8 cellular contexts compared by ENCODE assay signal in genomic region chrX:150365953-150366911, GRCh38. TPM values are rescaled to one million over a fixed set of nuclear protein-coding genes. Genes with fewer than 3 reads are reported as not detected.
DNase-seq lines count a peak whose midpoint lies in the region; ATAC-seq and TF ChIP-seq lines count a peak whose summit lies in the region.

No MANE protein-coding gene starts in this region.

- CTCF ChIA-PET in IMR-90 (lab: Yijun Ruan, JAX) = interaction anchor here (0.6 to 1.4 kb wide), 4 partner anchors 221 to 416 kb away, joined by 3 to 5 read pairs (median 4); no protein-coding TSS in a partner anchor

- H4K5ac ChIP-seq in IMR-90 (ENCODE audit: low read depth, low read length) = peak overlapping the region; percentile 39

- in situ Hi-C loops in IMR-90 (cut with MboI; ENCODE audit: low sequenced_read_pairs) = loop anchor here (25.0 kb wide), 2 partner anchors 346 to 404 kb away; no protein-coding TSS in a partner anchor

- peaks cover 12% of the 10 kb centered on the region for H3K27me3 Mint-ChIP-seq in activated naive CD8-positive, alpha-beta T cell treated with anti-CD3 and anti-CD28 coated beads for 36 hours

- WGBS in IMR-90 (ENCODE audit: extremely low coverage in 2 of 2, insufficient read length in 1 of 2), 2 experiments = 33% methylated on average over 3 of the region's 24 CpGs; no CpG with 5 or more reads in 1 of the 2 experiments
- WGBS in heart right ventricle, 2 donors = 4 to 5% methylated on average over 19 to 24 of the region's 24 CpGs

- H3K4me1 ChIP-seq in IMR-90 (ENCODE audit: control insufficient read depth, insufficient read depth, low read length) (no peaks in the 10 kb centered on the region), heart right ventricle (peaks cover 0 to 19% (median 8%) of the 10 kb centered on the region in 9 donors), parathyroid adenoma (no peaks in the 10 kb centered on the region)

- no TSS peak for BruUV-seq in IMR-90 (replicated peaks; lab: Mats Ljungman, UMichigan)

- no peak overlapping the region; the same call in none of the 2 replicates for H2AK5ac ChIP-seq in IMR-90 (ENCODE audit: low read depth, low read length)

- peak; percentile 13; the same call in 1 of the 2 replicates for TF ChIP-seq RAD21 in IMR-90 (IDR thresholded peaks at IDR 0.05; ENCODE audit: low read length)

- H3K79me2 ChIP-seq in parathyroid adenoma = no peaks in the 10 kb centered on the region

- H3K4me3 Mint-ChIP-seq in activated naive CD8-positive, alpha-beta T cell treated with anti-CD3 and anti-CD28 coated beads for 36 hours = peak overlapping the region; percentile 71

- H3K4me2 ChIP-seq in IMR-90 (ENCODE audit: low read depth, low read length) = peak overlapping the region; percentile 97
- H3K4me2 ChIP-seq in parathyroid adenoma (ENCODE audit: low read length) = peak overlapping the region; percentile 59

- peak; percentile 5 for ATAC-seq in IMR-90 (ENCODE audit: low read depth)
- ATAC-seq in heart right ventricle = peak in 6 of 8 donors; percentile 22 to 59 (median 42)

- DNase-seq in AG20443 (ENCODE audit: low spot score) (peak; percentile 39), IMR-90 (peak; percentile 64), heart right ventricle (peak; percentile 36 to 53), GM10266 (ENCODE audit: extremely low spot score) (no peak), SIG-M5 (lab: John Stamatoyannopoulos, UW) (no peak), hepatic stellate cell (ENCODE audit: low spot score) (no peak)
- DNase-seq in activated naive CD8-positive, alpha-beta T cell treated with anti-CD3 and anti-CD28 coated beads for 36 hours = peak; percentile 4

- peaks cover 0 to 28% of the 10 kb centered on the region in 2 experiments; a peak in 2 of 4 replicates for H3K79me1 ChIP-seq in IMR-90 (ENCODE audit: low read depth in 1 of 2, low read length in 2 of 2)

- no peaks in the 10 kb centered on the region; the same call in 1 of the 2 replicates for H4K20me1 ChIP-seq in IMR-90 (ENCODE audit: insufficient read depth, low read length)

- peak overlapping the region; percentile 54 for H3K9ac ChIP-seq in IMR-90 (ENCODE audit: low read depth, low read length)
- H3K9ac ChIP-seq in parathyroid adenoma = no peak overlapping the region

- peak overlapping the region; percentile 76 for H2BK120ac ChIP-seq in IMR-90 (ENCODE audit: low read depth, low read length)

- TF ChIP-seq POLR2A in IMR-90 (IDR thresholded peaks at IDR 0.05; ENCODE audit: low read depth, low read length) = peak; percentile 68; the same call in 1 of the 2 replicates

- H2AK9ac ChIP-seq in IMR-90 (replicated peaks; ENCODE audit: low read depth, low read length, poor library complexity) = peak overlapping the region; percentile 89

- H3K4me1 Mint-ChIP-seq in activated naive CD8-positive, alpha-beta T cell treated with anti-CD3 and anti-CD28 coated beads for 36 hours = peaks cover 18% of the 10 kb centered on the region

- peak overlapping the region; percentile 65; the same call in 1 of the 2 replicates for H4K91ac ChIP-seq in IMR-90 (ENCODE audit: insufficient read depth, low read depth, low read length)

- peak overlapping the region in 1 of 2 experiments; percentile 69; a peak in 3 of 4 replicates for H4K8ac ChIP-seq in IMR-90 (ENCODE audit: low read depth in 2 of 2, low read length in 2 of 2)

- dilution Hi-C loops in IMR-90 (cut with HindIII; ENCODE audit: low sequenced_read_pairs, unreplicated experiment) = no loop called here

- TF ChIP-seq CTCF in IMR-90 (conservative IDR thresholded peaks at IDR 0.05; ENCODE audit: low read depth, low read length) = peak; percentile 19; the same call in 1 of the 2 replicates
- peak in 1 of 9 donors; percentile 13 for TF ChIP-seq CTCF in heart right ventricle (IDR thresholded peaks at IDR 0.05)
- TF ChIP-seq CTCF in parathyroid adenoma (IDR thresholded peaks at IDR 0.05) = no peak
- no peak for TF ChIP-seq CTCF in GM10266 (IDR thresholded peaks at IDR 0.05; ENCODE audit: control insufficient read depth, insufficient read depth, low read depth, missing control alignments)

- H3K9me1 ChIP-seq in IMR-90 (ENCODE audit: insufficient read depth, low read length) = no peaks in the 10 kb centered on the region

- peak overlapping the region; percentile 87 for H2AFZ ChIP-seq in IMR-90 (replicated peaks; ENCODE audit: low read length, poor library complexity)
- H2AFZ ChIP-seq in parathyroid adenoma = peak overlapping the region; percentile 60

- POLR2A ChIA-PET in IMR-90 (lab: Charles Lee; ENCODE audit: unreplicated experiment) = no interaction called here

- H2BK5ac ChIP-seq in IMR-90 (ENCODE audit: low read depth, low read length, poor library complexity, severe bottlenecking) = peak overlapping the region; percentile 78

- peak overlapping the region; percentile 80 for H3K4ac ChIP-seq in IMR-90 (ENCODE audit: low read depth, low read length)

- H3K9me3 ChIP-seq in IMR-90 (ENCODE audit: control insufficient read depth, insufficient read depth, low read length) (no peaks in the 10 kb centered on the region), heart right ventricle (peaks cover 0 to 4% (median 0%) of the 10 kb centered on the region in 11 donors), parathyroid adenoma (ENCODE audit: control insufficient read depth, low read length) (no peaks in the 10 kb centered on the region)

- H3K27ac ChIP-seq in IMR-90 (ENCODE audit: insufficient read depth, low read length) (peak overlapping the region; percentile 92), heart right ventricle (peak overlapping the region; percentile 34 to 88 (median 82)), parathyroid adenoma (peak overlapping the region; percentile 53)

- H3K27me3 ChIP-seq in IMR-90 (ENCODE audit: control insufficient read depth, insufficient read depth, low read length) (no peaks in the 10 kb centered on the region), heart right ventricle (peaks cover 0 to 48% (median 0%) of the 10 kb centered on the region in 7 donors), parathyroid adenoma (ENCODE audit: control insufficient read depth, insufficient read depth, low read length) (no peaks in the 10 kb centered on the region)

- H3K18ac ChIP-seq in IMR-90 (ENCODE audit: low read depth, low read length) = peak overlapping the region; percentile 84

- no peak overlapping the region for H2BK15ac ChIP-seq in IMR-90 (ENCODE audit: low read depth, low read length)

- no peak overlapping the region for H3K27ac Mint-ChIP-seq in activated naive CD8-positive, alpha-beta T cell treated with anti-CD3 and anti-CD28 coated beads for 36 hours

- peak overlapping the region; percentile 83 for H3K14ac ChIP-seq in IMR-90 (replicated peaks; ENCODE audit: low read depth, low read length)

- H3K36me3 ChIP-seq in IMR-90 (ENCODE audit: control insufficient read depth, insufficient read depth, low read length) = no peaks in the 10 kb centered on the region
- no peaks in the 10 kb centered on the region for H3K36me3 ChIP-seq in heart right ventricle
- H3K36me3 ChIP-seq in parathyroid adenoma (ENCODE audit: control insufficient read depth, insufficient read depth, low read length) = no peaks in the 10 kb centered on the region

- H3K9me3 Mint-ChIP-seq in activated naive CD8-positive, alpha-beta T cell treated with anti-CD3 and anti-CD28 coated beads for 36 hours = no peaks in the 10 kb centered on the region

- intact Hi-C loops in IMR-90 (cut with micrococcal nuclease) (loop anchor here (1.0 to 10.0 kb wide), 5 partner anchors 120 to 350 kb away; partner anchors contain the start of gene MTM1), heart right ventricle (cut with DNase I) (loop anchor here in 7 of 10 donors (2.0 to 10.0 kb wide), 7 partner anchors 81 to 401 kb away; no protein-coding TSS in a partner anchor)

- peak overlapping the region; percentile 62; the same call in 1 of the 2 replicates for H3K23ac ChIP-seq in IMR-90 (ENCODE audit: low read depth, low read length)

- peaks cover 2% of the 10 kb centered on the region for H3K36me3 Mint-ChIP-seq in activated naive CD8-positive, alpha-beta T cell treated with anti-CD3 and anti-CD28 coated beads for 36 hours

- 0 out of 2 replicates have a peak overlapping the region, but pooled peaks have one; percentile 60 for H2BK20ac ChIP-seq in IMR-90 (ENCODE audit: low read depth, low read length)

- peak overlapping the region; percentile 74; the same call in 1 of the 2 replicates for H3K56ac ChIP-seq in IMR-90 (ENCODE audit: extremely low read depth, insufficient read depth, low read length)

- H3K4me3 ChIP-seq in IMR-90 (ENCODE audit: insufficient read depth, low read depth, low read length) (peak overlapping the region; percentile 83), heart right ventricle (peak overlapping the region in 9 of 10 donors; percentile 52 to 73 (median 62)), parathyroid adenoma (ENCODE audit: low read depth, low read length) (peak overlapping the region; percentile 53)

TF ChIP-seq in IMR-90, 13 proteins besides CTCF, POLR2A, EP300 and RAD21:
- TF ChIP-seq SMC3 (IDR thresholded peaks at IDR 0.05; ENCODE audit: low read depth, low read length) (0 out of 2 replicates have a peak, but pooled peaks have one; percentile 12), ELK1 (IDR thresholded peaks at IDR 0.05; ENCODE audit: borderline replicate concordance, low read depth, low read length) (no peak)

RNA-seq across cellular contexts. Expression of gene MAMLD1, which starts 3.1 kb away (rescaled TPM):
- total RNA-seq in IMR-90 (2012; rRNA removed) (1.4 TPM in 2 replicates), heart right ventricle (1 to 10 TPM; 1.2 to 4.2 (median 2.3) TPM)
- polyA plus RNA-seq in IMR-90 (2012; rRNA removed) (10.6 and 11.0 TPM in 2 replicates), heart right ventricle (1 to 10 TPM; 1.4 to 2.7 TPM)
- 4.8 and 7.3 TPM in 2 replicates for polyA plus RNA-seq in IMR-90 (2012; cell fraction: cytosol; rRNA removed)
- 34.4 and 43.8 TPM in 2 replicates for polyA plus RNA-seq in IMR-90 (2012; cell fraction: nucleus; rRNA removed; ENCODE audit: low replicate concordance)
- total RNA-seq in activated naive CD8-positive, alpha-beta T cell treated with anti-CD3 and anti-CD28 coated beads for 36 hours = under 1 TPM; 0.48 to 0.91 TPM

Comparison
In these comparisons a context has a peak if more than half of its experiments do, and no peak if none do; other contexts are left out.
1. DNase-seq: peak in AG20443 (single experiment), IMR-90 (single experiment), activated naive CD8-positive, alpha-beta T cell treated with anti-CD3 and anti-CD28 coated beads for 36 hours (single experiment) and heart right ventricle (2 of 2); none in GM10266 (single experiment), SIG-M5 (single experiment) and hepatic stellate cell (single experiment).
2. Peak in every context shown above with its lines, with median percentiles within 50 percentile points of each other: H3K27ac ChIP-seq and H3K4me3 ChIP-seq.